24 cellular contexts compared by ENCODE assay signal in the genomic region with DNA sequence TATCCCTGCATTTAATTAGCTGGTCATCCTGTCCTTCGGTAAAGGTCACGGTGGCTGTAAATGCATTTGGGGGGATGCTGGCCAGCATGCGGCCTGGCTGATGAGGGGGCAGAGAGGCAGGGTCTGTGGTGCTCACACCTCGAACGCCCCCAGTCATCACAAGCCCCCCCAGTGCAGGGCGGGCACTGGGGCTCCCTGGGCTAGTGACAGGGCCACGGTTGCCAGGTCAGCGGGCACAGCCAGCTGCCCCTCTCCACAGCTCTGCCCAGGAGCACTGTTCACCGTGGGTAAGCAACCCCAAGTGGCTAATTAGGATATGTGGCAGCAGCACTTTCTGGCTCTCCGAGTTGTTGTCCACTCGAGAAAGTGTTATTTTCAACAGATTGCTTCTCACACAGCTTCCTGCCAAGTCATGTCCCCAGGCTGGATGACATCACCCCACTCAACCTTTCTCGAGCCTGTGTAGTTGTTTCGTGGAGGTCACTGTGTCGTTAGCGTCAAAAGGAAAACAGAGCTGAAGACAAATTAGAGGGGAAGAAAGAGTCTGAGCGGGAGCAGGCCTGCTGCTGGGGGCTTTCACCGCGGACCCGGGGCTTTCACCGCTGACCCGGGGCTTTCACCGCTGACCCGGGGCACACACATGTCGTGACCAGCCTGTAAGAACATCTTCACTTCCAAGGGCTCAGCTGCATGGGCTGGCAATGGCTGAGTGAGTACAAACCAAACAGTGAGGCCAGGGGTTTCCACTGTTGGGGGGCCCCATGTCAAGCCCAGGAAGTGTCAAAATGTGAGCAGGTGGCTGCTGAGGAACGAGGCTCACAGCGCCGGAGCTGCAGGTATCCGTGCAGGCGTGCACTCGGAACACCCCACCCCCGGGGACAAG.
DNase-seq lines count a peak whose midpoint lies in the region; ATAC-seq, FAIRE-seq and TF ChIP-seq lines count a peak whose summit lies in the region.
"Had no signal": no experiment of that assay in that cellular context is flagged by ENCODE, and none has a peak within 500 bp of the region (broad histone marks: within the 10 kb centered on the region; RNA-seq: fewer than 3 reads in every experiment).

No MANE protein-coding gene starts in this region.

- H3K27ac Mint-ChIP-seq in glutamatergic neuron (ENCODE audit: unreplicated experiment) (peak overlapping the region; percentile 7), neural crest cell (ENCODE audit: unreplicated experiment) (peak overlapping the region; percentile 68), endothelial cell (ENCODE audit: unreplicated experiment) (no peak overlapping the region)
- H3K27ac Mint-ChIP-seq: activated B cell treated with CpG ODN at 0.5 μM for 24 hours; activated naive CD4-positive, alpha-beta T cell treated with anti-CD3 and anti-CD28 coated beads, Interleukin-2, amount 10 ng/mL, durations not matched to agents 7 days and 5 days; activated T-helper 1 cell treated with anti-CD3 and anti-CD28 coated beads, Interleukin-12 subunit alpha, Interleukin-12 subunit beta, Interleukin-2, Interleukin-4 antibody, amounts not matched to agents 30 ng/mL and 10 ng/mL and 1 ng/mL, durations not matched to agents 14 hours and 24 hours and 36 hours; CD4-positive, alpha-beta memory T cell; progenitor cell of endocrine pancreas had no signal

- H3K9me3 ChIP-seq in small intestine (ENCODE audit: control insufficient read depth, low read depth) = no peaks in the 10 kb centered on the region
- H3K9me3 ChIP-seq: upper lobe of left lung had no signal

- no peak for FAIRE-seq in small intestine (lab: Jason Lieb, UNC)

- H3K4me1 Mint-ChIP-seq in glutamatergic neuron (ENCODE audit: low read depth, unreplicated experiment) = peaks cover 2% of the 10 kb centered on the region
- H3K4me1 Mint-ChIP-seq in neural crest cell = peaks cover 22% of the 10 kb centered on the region
- peaks cover 4% of the 10 kb centered on the region for H3K4me1 Mint-ChIP-seq in endothelial cell (ENCODE audit: unreplicated experiment)
- H3K4me1 Mint-ChIP-seq: activated B cell treated with CpG ODN at 0.5 μM for 24 hours; activated naive CD4-positive, alpha-beta T cell treated with anti-CD3 and anti-CD28 coated beads, Interleukin-2, amount 10 ng/mL, durations not matched to agents 7 days and 5 days; CD4-positive, alpha-beta memory T cell had no signal

- DNase-seq in EL = peak; percentile 10
- DNase-seq in NCI-H2196 treated with DMSO at 0.1 percent for 48 hours (lab: John Stamatoyannopoulos, UW; ENCODE audit: unreplicated experiment) = peak; percentile 5
- peak; percentile 47 for DNase-seq in glutamatergic neuron
- DNase-seq in neural crest cell (ENCODE audit: low read depth, low spot score) = no peak
- DNase-seq in endothelial cell (ENCODE audit: low spot score) = no peak
- DNase-seq in small intestine = no peak
- DNase-seq: activated B cell treated with CpG ODN at 0.5 μM for 24 hours; activated naive CD4-positive, alpha-beta T cell treated with anti-CD3 and anti-CD28 coated beads, Interleukin-2, amount 10 ng/mL, durations not matched to agents 7 days and 5 days; amniotic stem cell; CD4-positive, alpha-beta memory T cell; DMS 273 treated with DMSO at 0.1 percent for 48 hours; GM23248; KG1; NCI-H146; NCI-H2171; NCI-H526; T1000; upper lobe of left lung had no signal

- H3K4me3 Mint-ChIP-seq in glutamatergic neuron (ENCODE audit: unreplicated experiment) (no peak overlapping the region), neural crest cell (no peak overlapping the region), endothelial cell (ENCODE audit: unreplicated experiment) (no peak overlapping the region)
- H3K4me3 Mint-ChIP-seq: activated B cell treated with CpG ODN at 0.5 μM for 24 hours; activated naive CD4-positive, alpha-beta T cell treated with anti-CD3 and anti-CD28 coated beads, Interleukin-2, amount 10 ng/mL, durations not matched to agents 7 days and 5 days; activated T-helper 1 cell treated with anti-CD3 and anti-CD28 coated beads, Interleukin-12 subunit alpha, Interleukin-12 subunit beta, Interleukin-2, Interleukin-4 antibody, amounts not matched to agents 30 ng/mL and 10 ng/mL and 1 ng/mL, durations not matched to agents 14 hours and 24 hours and 36 hours; CD4-positive, alpha-beta memory T cell had no signal

- WGBS in small intestine, 3 donors = 71 to 84% (median 81%) methylated on average over 31 of the region's 31 CpGs

- TF ChIP-seq CTCF in glutamatergic neuron (IDR thresholded peaks at IDR 0.05; ENCODE audit: partially characterized antibody, unreplicated experiment) = no peak
- no peak for TF ChIP-seq CTCF in neural crest cell (conservative IDR thresholded peaks at IDR 0.05)
- TF ChIP-seq CTCF in endothelial cell (IDR thresholded peaks at IDR 0.05; ENCODE audit: unreplicated experiment) = no peak

- no peaks in the 10 kb centered on the region for H3K4me1 ChIP-seq in small intestine (ENCODE audit: control insufficient read depth in 2 of 2, insufficient read depth in 1 of 2, low read depth in 1 of 2, low read length in 1 of 2)
- H3K4me1 ChIP-seq: left lung, upper lobe of left lung had no signal

- no peak overlapping the region for H3K4me3 ChIP-seq in small intestine (ENCODE audit: low read depth in 1 of 2, low read length in 2 of 2)
- H3K4me3 ChIP-seq: cardiac muscle cell, GM23248, left lung, upper lobe of left lung had no signal

- no peak overlapping the region for H3K27ac ChIP-seq in small intestine (ENCODE audit: low read depth in 1 of 2, low read length in 1 of 2)
- H3K27ac ChIP-seq: cardiac muscle cell, GM23248, left lung, upper lobe of left lung had no signal

- peaks cover 4% of the 10 kb centered on the region for H3K27me3 Mint-ChIP-seq in glutamatergic neuron (ENCODE audit: unreplicated experiment)
- H3K27me3 Mint-ChIP-seq in neural crest cell (ENCODE audit: low read depth) = no peaks in the 10 kb centered on the region
- H3K27me3 Mint-ChIP-seq in endothelial cell (ENCODE audit: unreplicated experiment) = peaks cover 9% of the 10 kb centered on the region
- H3K27me3 Mint-ChIP-seq: activated B cell treated with CpG ODN at 0.5 μM for 24 hours; activated naive CD4-positive, alpha-beta T cell treated with anti-CD3 and anti-CD28 coated beads, Interleukin-2, amount 10 ng/mL, durations not matched to agents 7 days and 5 days had no signal

- H3K36me3 ChIP-seq in small intestine (ENCODE audit: control insufficient read depth in 2 of 2, insufficient read depth in 2 of 2, low read length in 2 of 2) = no peaks in the 10 kb centered on the region
- H3K36me3 ChIP-seq: cardiac muscle cell, left lung, upper lobe of left lung had no signal

- H3K36me3 Mint-ChIP-seq in glutamatergic neuron (ENCODE audit: unreplicated experiment) (no peaks in the 10 kb centered on the region), neural crest cell (ENCODE audit: low read depth) (no peaks in the 10 kb centered on the region), endothelial cell (ENCODE audit: low read depth, unreplicated experiment) (no peaks in the 10 kb centered on the region)
- H3K36me3 Mint-ChIP-seq: activated naive CD4-positive, alpha-beta T cell treated with anti-CD3 and anti-CD28 coated beads, Interleukin-2, amount 10 ng/mL, durations not matched to agents 7 days and 5 days; CD4-positive, alpha-beta memory T cell had no signal

- peaks cover 8% of the 10 kb centered on the region for H3K9me3 Mint-ChIP-seq in glutamatergic neuron (ENCODE audit: unreplicated experiment)
- no peaks in the 10 kb centered on the region for H3K9me3 Mint-ChIP-seq in neural crest cell
- no peaks in the 10 kb centered on the region for H3K9me3 Mint-ChIP-seq in endothelial cell (ENCODE audit: unreplicated experiment)
- H3K9me3 Mint-ChIP-seq: activated naive CD4-positive, alpha-beta T cell treated with anti-CD3 and anti-CD28 coated beads, Interleukin-2, amount 10 ng/mL, durations not matched to agents 7 days and 5 days; activated T-helper 1 cell treated with anti-CD3 and anti-CD28 coated beads, Interleukin-12 subunit alpha, Interleukin-12 subunit beta, Interleukin-2, Interleukin-4 antibody, amounts not matched to agents 30 ng/mL and 10 ng/mL and 1 ng/mL, durations not matched to agents 14 hours and 24 hours and 36 hours; CD4-positive, alpha-beta memory T cell had no signal

- H3K27me3 ChIP-seq in small intestine (ENCODE audit: control insufficient read depth in 2 of 2, insufficient read depth in 2 of 2, low read length in 2 of 2) = no peaks in the 10 kb centered on the region
- H3K27me3 ChIP-seq: cardiac muscle cell, upper lobe of left lung had no signal

- ATAC-seq in HG03439 (IDR thresholded peaks at IDR 0.05; ENCODE audit: unreplicated experiment) = no peak
- no peak for ATAC-seq in HG03565 (IDR thresholded peaks at IDR 0.05; ENCODE audit: unreplicated experiment)
- ATAC-seq: left lung had no signal

Comparison
In these comparisons a context has a peak if more than half of its experiments do, and no peak if none do; other contexts are left out.
1. DNase-seq: peak in EL (single experiment), NCI-H2196 treated with DMSO at 0.1 percent for 48 hours (single experiment) and glutamatergic neuron (single experiment); none in neural crest cell (single experiment), endothelial cell (single experiment) and small intestine (single experiment).